ENCODE assay signal across 8 cellular contexts in genomic region chr4:183444149-183444952, GRCh38. TPM values are rescaled to one million over a fixed set of nuclear protein-coding genes. Genes with fewer than 3 reads are reported as not detected.
A peak's percentile ranks its signal among the peaks of the same experiment; 100 is the strongest.
DNase-seq lines count a peak whose midpoint lies in the region; ATAC-seq lines count a peak whose summit lies in the region.

Gene CDKN2AIP, plus strand, starts transcription at chr4:183444636. Its CDS starts 162 bp downstream, at chr4:183444798.

- peak; percentile 99 for DNase-seq in CD1c-positive myeloid dendritic cell (ENCODE audit: extremely low spot score)
- DNase-seq in NCI-H748 (lab: John Stamatoyannopoulos, UW; ENCODE audit: unreplicated experiment): peak; percentile 94
- peak; percentile 93 for DNase-seq in activated CD4-positive, alpha-beta T cell treated with anti-CD3 and anti-CD28 coated beads, Interleukin-2, amount 50 U/mL, for 1 hour
- DNase-seq in cortex of kidney (lab: John Stamatoyannopoulos, UW): peak; percentile 60
- DNase-seq in left lobe of liver (ENCODE audit: low spot score): peak; percentile 96
- DNase-seq in stimulated activated CD4-positive, alpha-beta T cell treated with anti-CD3 and anti-CD28 coated beads, Interleukin-2, amount 100 ng/mL, for 4 hours (ENCODE audit: low read depth): peak; percentile 88

- ATAC-seq in GM19395 (IDR thresholded peaks at IDR 0.05; ENCODE audit: unreplicated experiment) (peak; percentile 87), HG03558 (IDR thresholded peaks at IDR 0.05; ENCODE audit: extremely low read depth, unreplicated experiment) (peak; percentile 73), left lobe of liver (peak; percentile 86)

RNA-seq across cellular contexts. Expression of gene CDKN2AIP, which starts in this region (rescaled TPM):
- total RNA-seq in left lobe of liver: 6.8 TPM

Comparison
In these comparisons a context has a peak if more than half of its experiments do, and no peak if none do; other contexts are left out.
1. Peak in every context shown above with its lines: DNase-seq and ATAC-seq.